Comparison of ENCODE assay signal across 18 cellular contexts in the genomic region with DNA sequence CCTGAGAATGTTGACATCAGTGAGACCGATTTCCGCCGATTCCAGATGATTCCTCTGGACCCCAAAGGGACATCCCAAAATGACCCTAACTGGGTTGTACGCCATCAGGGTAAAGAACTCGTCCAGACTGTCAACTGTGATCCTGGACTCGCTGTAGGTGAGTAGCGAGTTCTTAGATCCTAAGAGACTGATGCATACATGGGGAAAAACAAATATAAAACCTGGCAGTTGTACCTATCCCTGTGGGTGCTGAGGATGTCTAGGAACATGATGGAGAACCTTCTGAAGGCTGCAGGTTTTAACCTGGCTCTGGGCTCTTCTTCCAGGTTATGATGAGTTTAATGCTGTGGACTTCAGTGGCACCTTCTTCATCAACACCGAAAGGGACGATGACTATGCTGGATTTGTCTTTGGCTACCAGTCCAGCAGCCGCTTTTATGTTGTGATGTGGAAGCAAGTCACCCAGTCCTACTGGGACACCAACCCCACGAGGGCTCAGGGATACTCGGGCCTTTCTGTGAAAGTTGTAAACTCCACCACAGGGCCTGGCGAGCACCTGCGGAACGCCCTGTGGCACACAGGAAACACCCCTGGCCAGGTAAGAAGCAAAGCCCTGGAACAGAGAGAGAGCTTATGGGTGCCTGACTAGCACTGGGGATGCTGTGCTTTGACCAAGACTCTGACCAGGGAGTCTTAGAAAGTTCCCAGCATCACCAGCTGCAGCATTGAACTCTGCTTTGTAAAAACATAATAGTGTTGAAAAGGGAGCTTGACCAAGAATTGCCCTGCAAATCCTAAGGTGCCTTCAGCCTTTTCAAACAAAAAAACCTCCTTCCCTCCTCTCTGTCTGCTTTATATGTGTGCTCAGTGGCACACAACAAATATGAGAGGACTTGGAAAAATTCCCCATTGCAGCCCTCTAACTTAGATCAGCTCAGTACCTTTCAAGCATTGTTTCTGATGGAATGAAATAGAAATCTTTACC. TPM values are rescaled to one million over a fixed set of nuclear protein-coding genes. Genes with fewer than 3 reads are reported as not detected.
A peak's percentile ranks its signal among the peaks of the same experiment; 100 is the strongest.
DNase-seq lines count a peak whose midpoint lies in the region; ATAC-seq, FAIRE-seq and TF ChIP-seq lines count a peak whose summit lies in the region.
"Had no signal": no experiment of that assay in that cellular context is flagged by ENCODE, and none has a peak within 500 bp of the region (broad histone marks: within the 10 kb centered on the region; RNA-seq: fewer than 3 reads in every experiment).

No MANE protein-coding gene starts in this region.

- ATAC-seq in stimulated activated naive CD8-positive, alpha-beta T cell treated with anti-CD3 and anti-CD28 coated beads, Interleukin-15, Interleukin-2, amounts not matched to agents 100 U/mL and 50 U/mL, for 24 hours = no peak
- no peak for ATAC-seq in central memory CD8-positive, alpha-beta T cell (replicated peaks; ENCODE audit: extremely low read depth, poor library complexity, severe bottlenecking)

- H2AFZ ChIP-seq in keratinocyte (ENCODE audit: control insufficient read depth, low read length) = no peak overlapping the region

- H3K27me3 ChIP-seq in keratinocyte (ENCODE audit: control insufficient read depth, extremely low read depth, insufficient read depth, low read length) = no peaks in the 10 kb centered on the region
- H3K27me3 ChIP-seq: ovary, tibial nerve had no signal

- no peak overlapping the region for H3K4me2 ChIP-seq in keratinocyte (ENCODE audit: control insufficient read depth, extremely low read depth, insufficient read depth, low read depth, low read length)

- FAIRE-seq in keratinocyte (lab: Jason Lieb, UNC) = peak; percentile 80

- peak overlapping the region; percentile 35 for H3K4me3 Mint-ChIP-seq in stimulated activated naive CD8-positive, alpha-beta T cell treated with anti-CD3 and anti-CD28 coated beads, Interleukin-15, Interleukin-2, amounts not matched to agents 100 ng/mL and 50 ng/mL, for 24 hours
- H3K4me3 Mint-ChIP-seq in central memory CD8-positive, alpha-beta T cell = peak overlapping the region; percentile 5
- H3K4me3 Mint-ChIP-seq: activated B cell treated with CpG ODN at 0.5 μM for 24 hours; activated T-cell treated with anti-CD3 and anti-CD28 coated beads, Interleukin-2, amount 50 U/mL, for 24 hours had no signal

- TF ChIP-seq CTCF in keratinocyte (optimal IDR thresholded peaks at IDR 0.05 in 1 of 3, IDR thresholded peaks at IDR 0.05 in 1 of 3, conservative IDR thresholded peaks at IDR 0.05 in 1 of 3; ENCODE audit: extremely low read depth in 1 of 3, insufficient read depth in 2 of 3, low read length in 3 of 3) = no peak
- no peak for TF ChIP-seq CTCF in GM13976 (IDR thresholded peaks at IDR 0.05; ENCODE audit: borderline replicate concordance, control extremely low read depth, extremely low read depth, insufficient read depth, missing control alignments)
- TF ChIP-seq CTCF in lower leg skin (IDR thresholded peaks at IDR 0.05) = no peak

- H3K4me1 ChIP-seq in keratinocyte (ENCODE audit: control insufficient read depth, extremely low read depth, insufficient read depth, low read length) = no peaks in the 10 kb centered on the region

- DNase-seq in stimulated activated naive CD8-positive, alpha-beta T cell treated with anti-CD3 and anti-CD28 coated beads, Interleukin-15, Interleukin-2, amounts not matched to agents 100 U/mL and 50 U/mL, for 24 hours = no peak
- DNase-seq in central memory CD8-positive, alpha-beta T cell (ENCODE audit: low spot score in 2 of 2) = no peak
- DNase-seq in keratinocyte (ENCODE audit: low read depth, low spot score) (peak; percentile 59), mucosa of gallbladder (ENCODE audit: low spot score) (no peak), GM13976 (ENCODE audit: low spot score) (no peak), AG08396 (ENCODE audit: low spot score) (no peak), lower leg skin (ENCODE audit: low spot score in 2 of 2) (no peak)
- DNase-seq: activated B cell treated with CpG ODN at 0.5 μM for 24 hours; activated T-cell treated with anti-CD3 and anti-CD28 coated beads, Interleukin-2, amount 50 U/mL, for 24 hours; DND-41; effector CD8-positive, alpha-beta T cell; NCI-H2107; NK-92 treated with Interleukin-12 subunit alpha and Interleukin-12 subunit beta, amount 100 ng/mL, for 24 hours; ovary had no signal

- peaks cover 33 to 57% of the 10 kb centered on the region in 2 experiments for H3K36me3 ChIP-seq in keratinocyte (ENCODE audit: control insufficient read depth in 2 of 2, extremely low read depth in 1 of 2, insufficient read depth in 2 of 2, low read length in 2 of 2)
- H3K36me3 ChIP-seq: ovary had no signal

- no peaks in the 10 kb centered on the region for H3K9me1 ChIP-seq in keratinocyte (ENCODE audit: control insufficient read depth, extremely low read depth, insufficient read depth, low read length)

- dilution Hi-C loops in keratinocyte (cut with MboI; ENCODE audit: extremely low pct_ligation_motif_present, low sequenced_read_pairs) = no loop called here

- H4K20me1 ChIP-seq in keratinocyte (ENCODE audit: control insufficient read depth, extremely low read depth, insufficient read depth, low read length) = peaks cover 57% of the 10 kb centered on the region

- no peaks in the 10 kb centered on the region for H3K9me3 Mint-ChIP-seq in stimulated activated naive CD8-positive, alpha-beta T cell treated with anti-CD3 and anti-CD28 coated beads, Interleukin-15, Interleukin-2, amounts not matched to agents 100 ng/mL and 50 ng/mL, for 24 hours
- H3K9me3 Mint-ChIP-seq in central memory CD8-positive, alpha-beta T cell = no peaks in the 10 kb centered on the region
- H3K9me3 Mint-ChIP-seq: activated B cell treated with CpG ODN at 0.5 μM for 24 hours; activated T-cell treated with anti-CD3 and anti-CD28 coated beads, Interleukin-2, amount 50 U/mL, for 24 hours had no signal

- peaks cover 8% of the 10 kb centered on the region for H3K4me1 Mint-ChIP-seq in stimulated activated naive CD8-positive, alpha-beta T cell treated with anti-CD3 and anti-CD28 coated beads, Interleukin-15, Interleukin-2, amounts not matched to agents 100 ng/mL and 50 ng/mL, for 24 hours (ENCODE audit: low read depth)
- peaks cover 8% of the 10 kb centered on the region for H3K4me1 Mint-ChIP-seq in central memory CD8-positive, alpha-beta T cell
- H3K4me1 Mint-ChIP-seq: activated B cell treated with CpG ODN at 0.5 μM for 24 hours had no signal

- 92 to 95% methylated on average over 15 of the region's 15 CpGs for WGBS in lower leg skin, 2 donors

- H3K9ac ChIP-seq in keratinocyte (ENCODE audit: control insufficient read depth, extremely low read depth, insufficient read depth, low read length) = no peak overlapping the region

- in situ Hi-C loops in GM13976 (cut with MboI; ENCODE audit: low sequenced_read_pairs, unreplicated experiment) = loop anchor here (25.0 kb wide), 1 partner anchor 881 kb away; no protein-coding TSS in a partner anchor

- H3K4me3 ChIP-seq in keratinocyte (ENCODE audit: control insufficient read depth in 2 of 3, extremely low read depth in 1 of 3, insufficient read depth in 2 of 3, low read depth in 1 of 3, low read length in 3 of 3) (no peak overlapping the region), lower leg skin (ENCODE audit: low read depth, poor library complexity, severe bottlenecking) (no peak overlapping the region)
- H3K4me3 ChIP-seq: lung, ovary, SK-N-MC had no signal

- intact Hi-C loops in lower leg skin (cut with DNase I; ENCODE audit: low total_unique reads) = no loop called here

- no peak overlapping the region for H3K27ac Mint-ChIP-seq in stimulated activated naive CD8-positive, alpha-beta T cell treated with anti-CD3 and anti-CD28 coated beads, Interleukin-15, Interleukin-2, amounts not matched to agents 100 ng/mL and 50 ng/mL, for 24 hours
- H3K27ac Mint-ChIP-seq in central memory CD8-positive, alpha-beta T cell (ENCODE audit: low read depth) = peak overlapping the region; percentile 67
- H3K27ac Mint-ChIP-seq: activated B cell treated with CpG ODN at 0.5 μM for 24 hours; activated T-cell treated with anti-CD3 and anti-CD28 coated beads, Interleukin-2, amount 50 U/mL, for 24 hours had no signal

- no peak overlapping the region for H3K27ac ChIP-seq in keratinocyte (ENCODE audit: control insufficient read depth, insufficient read depth, low read length)
- H3K27ac ChIP-seq: ovary, SK-N-MC had no signal

- H3K79me2 ChIP-seq in keratinocyte (ENCODE audit: control insufficient read depth, insufficient read depth, low read length) = no peaks in the 10 kb centered on the region

- H3K9me3 ChIP-seq in keratinocyte (ENCODE audit: control insufficient read depth, low read depth, low read length) = no peaks in the 10 kb centered on the region
- H3K9me3 ChIP-seq: ovary, tibial nerve had no signal

- H3K36me3 Mint-ChIP-seq in stimulated activated naive CD8-positive, alpha-beta T cell treated with anti-CD3 and anti-CD28 coated beads, Interleukin-15, Interleukin-2, amounts not matched to agents 100 ng/mL and 50 ng/mL, for 24 hours (ENCODE audit: low read depth) = peaks cover 4% of the 10 kb centered on the region
- no peaks in the 10 kb centered on the region for H3K36me3 Mint-ChIP-seq in central memory CD8-positive, alpha-beta T cell (ENCODE audit: insufficient read depth)

- TF ChIP-seq POLR2A in lower leg skin (IDR thresholded peaks at IDR 0.05) = no peak

- H3K27me3 Mint-ChIP-seq in stimulated activated naive CD8-positive, alpha-beta T cell treated with anti-CD3 and anti-CD28 coated beads, Interleukin-15, Interleukin-2, amounts not matched to agents 100 ng/mL and 50 ng/mL, for 24 hours = no peaks in the 10 kb centered on the region
- no peaks in the 10 kb centered on the region for H3K27me3 Mint-ChIP-seq in central memory CD8-positive, alpha-beta T cell
- H3K27me3 Mint-ChIP-seq: activated B cell treated with CpG ODN at 0.5 μM for 24 hours; activated T-cell treated with anti-CD3 and anti-CD28 coated beads, Interleukin-2, amount 50 U/mL, for 24 hours had no signal

RNA-seq across cellular contexts. Expression of a gene that starts 12.5 kb away (rescaled TPM):
- 585 to 1,976 TPM (median 789 TPM) in 3 replicates for polyA plus RNA-seq in keratinocyte
- polyA plus RNA-seq in keratinocyte (2011; ENCODE audit: low read depth) = 224 TPM
- polyA plus RNA-seq in keratinocyte (2011; cell fraction: cytosol; rRNA removed) = 250 and 267 TPM in 2 replicates
- polyA plus RNA-seq in keratinocyte (2011; cell fraction: nucleus; rRNA removed) = 2,729 and 2,799 TPM in 2 replicates
- polyA plus RNA-seq in keratinocyte (2012; ENCODE audit: low replicate concordance) = 152 and 2,223 TPM in 2 replicates
- polyA minus RNA-seq in keratinocyte = 2,799 to 14,102 TPM (median 5,100 TPM) in 3 replicates
- 2,733 TPM for polyA minus RNA-seq in keratinocyte (2011; cell fraction: cytosol; rRNA and poly(A)+ RNA removed)
- polyA minus RNA-seq in keratinocyte (2011; cell fraction: nucleus; rRNA and poly(A)+ RNA removed) = 7,793 and 10,292 TPM in 2 replicates
- total RNA-seq in mucosa of gallbladder = 184 TPM
- total RNA-seq in lower leg skin = 100 to 1,000 TPM in 2 of 4 donors, 10 to 100 TPM in 2; 84.7 to 158 (median 103) TPM
